ENCODE assay signal across 2 cellular contexts in the genomic region with DNA sequence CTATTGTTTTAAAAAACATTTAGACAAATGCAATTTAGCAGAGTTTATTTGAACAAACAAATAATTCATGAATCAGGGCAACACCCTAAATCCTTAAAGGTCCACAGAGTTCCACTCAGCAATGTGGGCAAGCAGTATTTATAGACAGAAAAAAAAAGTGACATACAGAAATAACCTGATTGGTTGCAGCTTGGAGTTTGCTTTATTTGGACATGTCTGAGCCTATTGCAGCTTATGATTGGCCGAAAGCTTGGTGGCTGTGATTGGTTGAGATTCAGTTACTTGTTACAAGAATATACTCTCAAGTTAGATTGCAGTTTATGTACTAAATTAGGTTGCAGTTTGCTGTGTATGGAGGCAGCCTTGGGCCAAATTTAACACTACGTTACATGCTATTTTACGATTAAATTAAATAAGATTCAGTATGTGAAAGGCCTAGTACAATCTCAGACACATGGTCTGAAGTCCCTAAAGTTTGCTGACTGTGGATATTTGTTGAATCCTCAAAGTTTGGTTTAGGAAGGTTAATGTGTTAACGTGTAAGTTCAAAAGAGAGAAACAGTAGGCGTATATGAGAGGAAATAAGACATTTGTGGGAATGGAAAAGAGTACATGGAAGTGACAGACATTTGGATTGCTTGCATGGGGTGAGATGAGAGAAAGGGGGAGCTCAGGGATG.
TF ChIP-seq lines count a peak whose summit lies in the region.

No MANE protein-coding gene starts in this region.

TF ChIP-seq in HepG2, 621 proteins besides CTCF, POLR2A, EP300 and RAD21:
- TF ChIP-seq MAFF (IDR thresholded peaks at IDR 0.05; ENCODE audit: low read depth, low read length) (peak; percentile 42; the same call in 1 of the 2 replicates), CBFB (CRISPR knock-in tag; IDR thresholded peaks at IDR 0.05) (no peak), SRF (IDR thresholded peaks at IDR 0.05; ENCODE audit: low read depth, low read length) (peak; percentile 55; the same call in 1 of the 2 replicates), MAFK (conservative IDR thresholded peaks at IDR 0.05 in 1 of 2, IDR thresholded peaks at IDR 0.05 in 1 of 2; ENCODE audit: low read length in 2 of 2) (peak; percentile 54 to 78; a peak in 2 of 4 replicates)

TF ChIP-seq in H1, 55 proteins besides CTCF, POLR2A, EP300 and RAD21:
- TF ChIP-seq SRF (IDR thresholded peaks at IDR 0.05; ENCODE audit: low read depth, low read length) (peak; percentile 61), HDAC2 (IDR thresholded peaks at IDR 0.05; ENCODE audit: borderline replicate concordance in 1 of 2, low read depth in 2 of 2, low read length in 2 of 2) (no peak), ASH2L (IDR thresholded peaks at IDR 0.05; ENCODE audit: low read length) (no peak)
